24 cellular contexts compared by ENCODE assay signal in genomic region chr17:66763056-66763455, GRCh38.
"Had no signal": no experiment of that assay in that cellular context is flagged by ENCODE, and none has a peak within 500 bp of the region (broad histone marks: within the 10 kb centered on the region; RNA-seq: fewer than 3 reads in every experiment).

No MANE protein-coding gene starts in this region.

- H3K27me3 ChIP-seq: esophagus squamous epithelium, right atrium auricular region, sigmoid colon, testis, tibial nerve, upper lobe of left lung had no signal

- FAIRE-seq: endometrium, keratinocyte, urothelium cell line had no signal

- H3K27ac Mint-ChIP-seq: natural killer cell; stimulated activated memory B cell treated with anti-CD40 and anti-IgM and Interleukin-4, amounts not matched to agents 10 μg/mL and 1 μg/mL and 100 μg/mL, for 72 hours had no signal

- H3K4me3 Mint-ChIP-seq: effector memory CD8-positive, alpha-beta T cell; natural killer cell; neural crest cell; stimulated activated memory B cell treated with anti-CD40 and anti-IgM and Interleukin-4, amounts not matched to agents 10 μg/mL and 1 μg/mL and 100 μg/mL, for 72 hours had no signal

- H3K4me1 Mint-ChIP-seq: neural crest cell; stimulated activated memory B cell treated with anti-CD40 and anti-IgM and Interleukin-4, amounts not matched to agents 10 μg/mL and 1 μg/mL and 100 μg/mL, for 72 hours had no signal

- H3K9me3 Mint-ChIP-seq: effector memory CD8-positive, alpha-beta T cell; natural killer cell; neural crest cell; stimulated activated memory B cell treated with anti-CD40 and anti-IgM and Interleukin-4, amounts not matched to agents 10 μg/mL and 1 μg/mL and 100 μg/mL, for 72 hours had no signal

- H3K9ac ChIP-seq: parathyroid adenoma had no signal

- H3K27ac ChIP-seq: esophagus squamous epithelium, lower lobe of right lung, parathyroid adenoma, prostate gland, right atrium auricular region, sigmoid colon, testis, tibial nerve, upper lobe of left lung had no signal

- H3K9me3 ChIP-seq: esophagus squamous epithelium, lower lobe of right lung, prostate gland, right atrium auricular region, sigmoid colon, testis, tibial nerve, upper lobe of left lung had no signal

- H3K4me1 ChIP-seq: esophagus squamous epithelium, lower lobe of right lung, parathyroid adenoma, prostate gland, right atrium auricular region, sigmoid colon, testis, tibial nerve, upper lobe of left lung had no signal

- H3K36me3 Mint-ChIP-seq: natural killer cell; stimulated activated memory B cell treated with anti-CD40 and anti-IgM and Interleukin-4, amounts not matched to agents 10 μg/mL and 1 μg/mL and 100 μg/mL, for 72 hours had no signal

- H3K27me3 Mint-ChIP-seq: effector memory CD8-positive, alpha-beta T cell; stimulated activated memory B cell treated with anti-CD40 and anti-IgM and Interleukin-4, amounts not matched to agents 10 μg/mL and 1 μg/mL and 100 μg/mL, for 72 hours had no signal

- H2AFZ ChIP-seq: parathyroid adenoma had no signal

- H3K4me3 ChIP-seq: esophagus squamous epithelium, lower lobe of right lung, prostate gland, right atrium auricular region, sigmoid colon, testis, tibial nerve, upper lobe of left lung had no signal

- H3K36me3 ChIP-seq: esophagus squamous epithelium, lower lobe of right lung, prostate gland, right atrium auricular region, upper lobe of left lung had no signal

- H3K79me2 ChIP-seq: parathyroid adenoma had no signal

- DNase-seq: cortex of kidney; effector memory CD8-positive, alpha-beta T cell; erythroblast; esophagus squamous epithelium; foreskin melanocyte; left ventricle myocardium superior; lower lobe of right lung; natural killer cell; stimulated activated CD4-positive, alpha-beta T cell treated with anti-CD3 and anti-CD28 coated beads, Interleukin-2, amount 100 ng/mL, for 24 hours; stimulated activated CD4-positive, alpha-beta T cell treated with anti-CD3 and anti-CD28 coated beads, Interleukin-4, amount 100 ng/mL, for 24 hours; stimulated activated naive CD8-positive, alpha-beta T cell treated with anti-CD3 and anti-CD28 coated beads, Interleukin-15, Interleukin-2, amounts not matched to agents 100 U/mL and 50 U/mL, for 24 hours; substantia nigra; testis; upper lobe of left lung had no signal

- ATAC-seq: effector memory CD8-positive, alpha-beta T cell; left ventricle myocardium superior; lower lobe of right lung; natural killer cell; stimulated activated memory B cell treated with anti-CD40 and anti-IgM and Interleukin-4, amounts not matched to agents 10 μg/mL and 1 μg/mL and 100 μg/mL, for 72 hours; stimulated activated naive CD8-positive, alpha-beta T cell treated with anti-CD3 and anti-CD28 coated beads, Interleukin-15, Interleukin-2, amounts not matched to agents 100 U/mL and 50 U/mL, for 24 hours had no signal
